Comparison of ENCODE assay signal across 30 cellular contexts in genomic region chr22:27655582-27656185, GRCh38.
DNase-seq lines count a peak whose midpoint lies in the region; ATAC-seq, FAIRE-seq and TF ChIP-seq lines count a peak whose summit lies in the region.
"Had no signal": no experiment of that assay in that cellular context is flagged by ENCODE, and none has a peak within 500 bp of the region (broad histone marks: within the 10 kb centered on the region; RNA-seq: fewer than 3 reads in every experiment).

No MANE protein-coding gene starts in this region.

- H3K27ac Mint-ChIP-seq in activated CD4-positive, alpha-beta memory T cell treated with anti-CD3 and anti-CD28 coated beads, Interleukin-2, amount 10 ng/mL, durations not matched to agents 7 days and 5 days, result no peak overlapping the region
- H3K27ac Mint-ChIP-seq: CD14-positive monocyte; CD4-positive, alpha-beta memory T cell; CD8-positive, alpha-beta memory T cell had no signal

- DNase-seq in IMR-90 (no peak), H1 (ENCODE audit: low read depth in 1 of 2, low spot score in 2 of 2) (no peak), neuronal stem cell (ENCODE audit: low spot score) (no peak), urothelium cell line (ENCODE audit: low spot score) (no peak), osteoblast (ENCODE audit: insufficient read length, low spot score, missing footprints) (no peak)
- no peak for DNase-seq in activated CD4-positive, alpha-beta memory T cell treated with anti-CD3 and anti-CD28 coated beads, Interleukin-2, amount 10 ng/mL, durations not matched to agents 7 days and 5 days
- DNase-seq: 8988T; ACHN; BE2C; C1 segment of cervical spinal cord; CD4-positive, alpha-beta memory T cell; CD4-positive, CD25-positive, alpha-beta regulatory T cell; CD8-positive, alpha-beta memory T cell; COR-L47; DMS 273 treated with DMSO at 0.1 percent for 48 hours; DMS153; DMS53; DMS79; DND-41; EL; GDM1 had no signal

- no peak overlapping the region for H3K4ac ChIP-seq in IMR-90 (ENCODE audit: low read depth, low read length)
- H3K4ac ChIP-seq in H1 (replicated peaks; ENCODE audit: insufficient read length, low read depth, low read length), result no peak overlapping the region
- H3K4ac ChIP-seq in neuronal stem cell (ENCODE audit: low read length), result no peak overlapping the region

- H3K4me3 ChIP-seq in IMR-90 (ENCODE audit: insufficient read depth, low read depth, low read length) (no peak overlapping the region), H1 (ENCODE audit: extremely low read depth in 1 of 4, insufficient read depth in 2 of 4, low read depth in 3 of 4, low read length in 4 of 4) (no peak overlapping the region), neuronal stem cell (ENCODE audit: low read length in 2 of 2) (no peak overlapping the region), osteoblast (ENCODE audit: insufficient read depth, low read length) (no peak overlapping the region)
- H3K4me3 ChIP-seq: BLaER1, GM12878 had no signal

- H2BK120ac ChIP-seq in IMR-90 (ENCODE audit: low read depth, low read length), result no peak overlapping the region
- no peak overlapping the region for H2BK120ac ChIP-seq in H1 (replicated peaks; ENCODE audit: low read depth, low read length)
- H2BK120ac ChIP-seq in neuronal stem cell (ENCODE audit: low read depth, low read length), result no peak overlapping the region

- no peak for TF ChIP-seq EP300 in H1 (IDR thresholded peaks at IDR 0.05; ENCODE audit: borderline replicate concordance in 1 of 2, low read depth in 2 of 2, low read length in 2 of 2)

- POLR2A ChIA-PET in IMR-90 (lab: Charles Lee; ENCODE audit: unreplicated experiment) (no interaction called here), H1 (lab: Charles Lee; ENCODE audit: partially characterized antibody) (no interaction called here)
- POLR2A ChIA-PET in activated CD4-positive, alpha-beta memory T cell treated with anti-CD3 and anti-CD28 coated beads, Interleukin-2, amount 10 ng/mL, durations not matched to agents 7 days and 5 days (lab: Charles Lee), result no interaction called here

- in situ Hi-C loops in IMR-90 (cut with MboI; ENCODE audit: low sequenced_read_pairs), result no loop called here

- H3K14ac ChIP-seq in IMR-90 (replicated peaks; ENCODE audit: low read depth, low read length) (no peak overlapping the region), H1 (ENCODE audit: insufficient read length) (no peak overlapping the region), neuronal stem cell (ENCODE audit: low read length) (no peak overlapping the region)

- 0 out of 2 replicates have a peak, but pooled peaks cover 3% of the 10 kb centered on the region for H3K9me1 ChIP-seq in IMR-90 (ENCODE audit: insufficient read depth, low read length)

- peak overlapping the region; percentile 10; the same call in 1 of the 2 replicates for H3K4me2 ChIP-seq in IMR-90 (ENCODE audit: low read depth, low read length)
- H3K4me2 ChIP-seq in H1 (ENCODE audit: insufficient read depth in 1 of 2, low read depth in 2 of 2, low read length in 2 of 2), result no peak overlapping the region
- H3K4me2 ChIP-seq in neuronal stem cell (ENCODE audit: insufficient read depth, low read length, poor library complexity, severe bottlenecking), result no peak overlapping the region
- no peak overlapping the region for H3K4me2 ChIP-seq in osteoblast (ENCODE audit: insufficient read depth, low read length)
- H3K4me2 ChIP-seq: BLaER1 had no signal

- no peak overlapping the region for H4K8ac ChIP-seq in IMR-90 (ENCODE audit: low read depth in 2 of 2, low read length in 2 of 2)
- no peak overlapping the region for H4K8ac ChIP-seq in H1 (ENCODE audit: extremely low read depth, insufficient read depth, low read length)
- no peak overlapping the region for H4K8ac ChIP-seq in neuronal stem cell (ENCODE audit: low read depth, low read length)

- no peak overlapping the region for H4K91ac ChIP-seq in IMR-90 (ENCODE audit: insufficient read depth, low read depth, low read length)
- H4K91ac ChIP-seq in H1 (replicated peaks; ENCODE audit: insufficient read length, low read length), result no peak overlapping the region
- no peak overlapping the region for H4K91ac ChIP-seq in neuronal stem cell (ENCODE audit: low read depth, low read length, poor library complexity)

- no peak overlapping the region for H2BK5ac ChIP-seq in IMR-90 (ENCODE audit: low read depth, low read length, poor library complexity, severe bottlenecking)
- 0 out of 2 replicates have a peak overlapping the region, but pooled peaks have one; percentile 30 for H2BK5ac ChIP-seq in H1 (ENCODE audit: low read depth, low read length)
- H2BK5ac ChIP-seq in neuronal stem cell (ENCODE audit: low read length), result no peak overlapping the region

- H3K18ac ChIP-seq in IMR-90 (ENCODE audit: low read depth, low read length) (peak overlapping the region; percentile 1; the same call in 1 of the 2 replicates), H1 (ENCODE audit: extremely low read depth, low read length) (no peak overlapping the region), neuronal stem cell (ENCODE audit: low read length) (peak overlapping the region; percentile 78)

- H3K36me3 ChIP-seq in IMR-90 (ENCODE audit: control insufficient read depth, insufficient read depth, low read length), result no peaks in the 10 kb centered on the region
- no peaks in the 10 kb centered on the region for H3K36me3 ChIP-seq in H1 (ENCODE audit: control insufficient read depth in 2 of 4, insufficient read depth in 4 of 4, low read length in 3 of 4)
- H3K36me3 ChIP-seq in neuronal stem cell (replicated peaks in 1 of 2; ENCODE audit: control insufficient read depth in 2 of 2, insufficient read depth in 2 of 2, low read length in 2 of 2), result no peaks in the 10 kb centered on the region
- no peaks in the 10 kb centered on the region for H3K36me3 ChIP-seq in osteoblast (ENCODE audit: insufficient read depth, low read length)
- H3K36me3 ChIP-seq: BE2C, BLaER1 had no signal

- H3K27me3 Mint-ChIP-seq in activated CD4-positive, alpha-beta memory T cell treated with anti-CD3 and anti-CD28 coated beads, Interleukin-2, amount 10 ng/mL, durations not matched to agents 7 days and 5 days, result no peaks in the 10 kb centered on the region
- H3K27me3 Mint-ChIP-seq: CD4-positive, alpha-beta memory T cell had no signal

- 53 to 100% methylated on average over 2 of the region's 2 CpGs for WGBS in IMR-90 (ENCODE audit: extremely low coverage in 2 of 2, insufficient read length in 1 of 2), 2 experiments
- 89 to 100% methylated on average over 2 of the region's 2 CpGs for WGBS in H1 (ENCODE audit: extremely low coverage in 1 of 2, insufficient coverage in 1 of 2, insufficient read length in 1 of 2, insufficient replicate concordance in 2 of 2, low coverage in 1 of 2, low lambda C conversion rate in 2 of 2, missing lambda C conversion rate in 1 of 2), 2 experiments
- WGBS in neuronal stem cell (ENCODE audit: extremely low coverage in 2 of 2, insufficient read length in 2 of 2, insufficient replicate concordance in 1 of 2), 2 donors, result 100% methylated on average over 2 of the region's 2 CpGs

- H2BK15ac ChIP-seq in IMR-90 (ENCODE audit: low read depth, low read length) (no peak overlapping the region), H1 (ENCODE audit: low read length) (peak overlapping the region; percentile 19; the same call in 1 of the 2 replicates), neuronal stem cell (ENCODE audit: low read length) (no peak overlapping the region)

- TF ChIP-seq POLR2A in IMR-90 (IDR thresholded peaks at IDR 0.05; ENCODE audit: low read depth, low read length) (no peak), H1 (IDR thresholded peaks at IDR 0.05; ENCODE audit: control extremely low read depth in 1 of 2, low read depth in 2 of 2, low read length in 2 of 2) (no peak)

- H3K4me1 Mint-ChIP-seq in activated CD4-positive, alpha-beta memory T cell treated with anti-CD3 and anti-CD28 coated beads, Interleukin-2, amount 10 ng/mL, durations not matched to agents 7 days and 5 days, result no peaks in the 10 kb centered on the region
- H3K4me1 Mint-ChIP-seq: CD14-positive monocyte; CD4-positive, alpha-beta memory T cell; CD4-positive, CD25-positive, alpha-beta regulatory T cell; CD8-positive, alpha-beta memory T cell had no signal

- H4K20me1 ChIP-seq in IMR-90 (ENCODE audit: insufficient read depth, low read length), result no peaks in the 10 kb centered on the region
- no peaks in the 10 kb centered on the region for H4K20me1 ChIP-seq in H1 (replicated peaks in 1 of 2; ENCODE audit: control insufficient read depth in 1 of 2, insufficient read depth in 2 of 2, low read length in 2 of 2)
- no peaks in the 10 kb centered on the region for H4K20me1 ChIP-seq in osteoblast (ENCODE audit: insufficient read depth, low read length)
- H4K20me1 ChIP-seq: BLaER1 had no signal

- H3K27me3 ChIP-seq in IMR-90 (ENCODE audit: control insufficient read depth, insufficient read depth, low read length) (peaks cover 34% of the 10 kb centered on the region), H1 (replicated peaks in 1 of 4; ENCODE audit: control insufficient read depth in 3 of 4, extremely low read depth in 1 of 4, insufficient read depth in 3 of 4, low read length in 3 of 4) (peaks cover 0 to 2% (median 0%) of the 10 kb centered on the region in 4 experiments; a peak in 1 of 7 replicates), neuronal stem cell (ENCODE audit: control insufficient read depth in 3 of 3, insufficient read depth in 3 of 3, low read depth in 1 of 3, low read length in 3 of 3) (no peaks in the 10 kb centered on the region), osteoblast (ENCODE audit: insufficient read depth, low read length) (no peaks in the 10 kb centered on the region)
- H3K27me3 ChIP-seq: BLaER1 had no signal

- peaks cover 15% of the 10 kb centered on the region for H3K9me3 Mint-ChIP-seq in activated CD4-positive, alpha-beta memory T cell treated with anti-CD3 and anti-CD28 coated beads, Interleukin-2, amount 10 ng/mL, durations not matched to agents 7 days and 5 days

- ATAC-seq in IMR-90 (ENCODE audit: low read depth) (no peak), SK-N-SH treated with all-trans-retinoic acid at 6 μM for 48 hours (no peak), HG03469 (IDR thresholded peaks at IDR 0.05; ENCODE audit: unreplicated experiment) (no peak)
- ATAC-seq: GM12878 had no signal

- H2BK12ac ChIP-seq in H1 (ENCODE audit: low read depth, low read length) (peak overlapping the region; percentile 77; the same call in 1 of the 2 replicates), neuronal stem cell (ENCODE audit: low read length) (no peak overlapping the region)

- H2AFZ ChIP-seq in IMR-90 (replicated peaks; ENCODE audit: low read length, poor library complexity) (no peak overlapping the region), H1 (ENCODE audit: low read length) (no peak overlapping the region), neuronal stem cell (ENCODE audit: low read length) (no peak overlapping the region), osteoblast (ENCODE audit: low read length) (no peak overlapping the region)

- dilution Hi-C loops in IMR-90 (cut with HindIII; ENCODE audit: low sequenced_read_pairs, unreplicated experiment), result no loop called here

- H3K56ac ChIP-seq in IMR-90 (ENCODE audit: extremely low read depth, insufficient read depth, low read length) (no peak overlapping the region), H1 (replicated peaks; ENCODE audit: insufficient read length, low read depth, low read length) (no peak overlapping the region)

- H3K23ac ChIP-seq in IMR-90 (ENCODE audit: low read depth, low read length), result no peak overlapping the region
- no peak overlapping the region for H3K23ac ChIP-seq in H1 (ENCODE audit: insufficient read length)
- no peak overlapping the region for H3K23ac ChIP-seq in neuronal stem cell (ENCODE audit: low read depth, low read length, poor library complexity)

- CTCF ChIA-PET in IMR-90 (lab: Yijun Ruan, JAX) (no interaction called here), H1 (lab: Charles Lee; ENCODE audit: partially characterized antibody) (no interaction called here)
- CTCF ChIA-PET in activated CD4-positive, alpha-beta memory T cell treated with anti-CD3 and anti-CD28 coated beads, Interleukin-2, amount 10 ng/mL, durations not matched to agents 7 days and 5 days (lab: Charles Lee), result no interaction called here

- H2BK20ac ChIP-seq in IMR-90 (ENCODE audit: low read depth, low read length) (no peak overlapping the region), H1 (ENCODE audit: low read length) (no peak overlapping the region)

- H2AK5ac ChIP-seq in IMR-90 (ENCODE audit: low read depth, low read length) (no peak overlapping the region), H1 (ENCODE audit: low read depth, low read length) (peak overlapping the region; percentile 90), neuronal stem cell (ENCODE audit: low read depth, low read length) (no peak overlapping the region)

- intact Hi-C loops in IMR-90 (cut with micrococcal nuclease), result no loop called here

- no peaks in the 10 kb centered on the region for H3K79me1 ChIP-seq in IMR-90 (ENCODE audit: low read depth in 1 of 2, low read length in 2 of 2)
- no peaks in the 10 kb centered on the region for H3K79me1 ChIP-seq in H1 (ENCODE audit: low read depth, low read length)
- no peaks in the 10 kb centered on the region for H3K79me1 ChIP-seq in neuronal stem cell (ENCODE audit: low read depth, low read length)

- H3K36me3 Mint-ChIP-seq in activated CD4-positive, alpha-beta memory T cell treated with anti-CD3 and anti-CD28 coated beads, Interleukin-2, amount 10 ng/mL, durations not matched to agents 7 days and 5 days (ENCODE audit: low read depth), result no peaks in the 10 kb centered on the region
- H3K36me3 Mint-ChIP-seq: CD14-positive monocyte; CD4-positive, alpha-beta memory T cell; CD4-positive, CD25-positive, alpha-beta regulatory T cell; CD8-positive, alpha-beta memory T cell had no signal

- H3K4me1 ChIP-seq in IMR-90 (ENCODE audit: control insufficient read depth, insufficient read depth, low read length), result peaks cover 4% of the 10 kb centered on the region; the same call in 1 of the 2 replicates
- peaks cover 3 to 5% (median 4%) of the 10 kb centered on the region in 4 experiments; a peak in 6 of 7 replicates for H3K4me1 ChIP-seq in H1 (replicated peaks in 1 of 4; ENCODE audit: control insufficient read depth in 3 of 4, insufficient read depth in 4 of 4, low read length in 3 of 4)
- peaks cover 1 to 2% of the 10 kb centered on the region in 2 donors for H3K4me1 ChIP-seq in neuronal stem cell (ENCODE audit: control insufficient read depth in 2 of 2, insufficient read depth in 1 of 2, low read depth in 1 of 2, low read length in 2 of 2)
- no peaks in the 10 kb centered on the region for H3K4me1 ChIP-seq in osteoblast (ENCODE audit: insufficient read depth, low read length)
- H3K4me1 ChIP-seq: BE2C had no signal

- TF ChIP-seq CTCF in IMR-90 (conservative IDR thresholded peaks at IDR 0.05; ENCODE audit: low read depth, low read length) (no peak), H1 (IDR thresholded peaks at IDR 0.05; ENCODE audit: control extremely low read depth in 1 of 3, insufficient read depth in 1 of 3, low read depth in 1 of 3, low read length in 3 of 3) (no peak), osteoblast (IDR thresholded peaks at IDR 0.05; ENCODE audit: extremely low read depth, low read depth, low read length) (no peak)

- H2AK9ac ChIP-seq in IMR-90 (replicated peaks; ENCODE audit: low read depth, low read length, poor library complexity), result no peak overlapping the region

- H4K5ac ChIP-seq in IMR-90 (ENCODE audit: low read depth, low read length) (peak overlapping the region; percentile 0; the same call in 1 of the 2 replicates), H1 (ENCODE audit: insufficient read length, low read depth, low read length) (no peak overlapping the region)

- TF ChIP-seq RAD21 in IMR-90 (IDR thresholded peaks at IDR 0.05; ENCODE audit: low read length) (no peak), H1 (IDR thresholded peaks at IDR 0.05 in 1 of 2, conservative IDR thresholded peaks at IDR 0.05 in 1 of 2; ENCODE audit: low read depth in 2 of 2, low read length in 2 of 2) (no peak)

- H3K79me2 ChIP-seq in H1 (ENCODE audit: control insufficient read depth in 1 of 2, insufficient read depth in 2 of 2, low read length in 2 of 2) (no peaks in the 10 kb centered on the region), osteoblast (ENCODE audit: insufficient read depth, low read length) (no peaks in the 10 kb centered on the region)

- FAIRE-seq in H1 (lab: Jason Lieb, UNC), result no peak
- peak; percentile 99 for FAIRE-seq in urothelium cell line (lab: Jason Lieb, UNC)
- FAIRE-seq: A204.1, GM12878, GM12892, GM18507, GM19239 had no signal

- no peak overlapping the region for H3K9ac ChIP-seq in IMR-90 (ENCODE audit: low read depth, low read length)
- H3K9ac ChIP-seq in H1 (replicated peaks in 1 of 4; ENCODE audit: extremely low read depth in 1 of 4, low read depth in 3 of 4, low read length in 3 of 4), result no peak overlapping the region
- H3K9ac ChIP-seq in neuronal stem cell (ENCODE audit: low read depth, low read length, poor library complexity), result no peak overlapping the region
- H3K9ac ChIP-seq: BLaER1 had no signal

- H3K27ac ChIP-seq in IMR-90 (ENCODE audit: insufficient read depth, low read length) (peak overlapping the region; percentile 33; the same call in 1 of the 2 replicates), H1 (ENCODE audit: low read depth, low read length) (no peak overlapping the region), neuronal stem cell (replicated peaks; ENCODE audit: low read length) (no peak overlapping the region), osteoblast (ENCODE audit: low read depth, low read length) (no peak overlapping the region)
- H3K27ac ChIP-seq: BLaER1 had no signal

- H3K9me3 ChIP-seq in IMR-90 (ENCODE audit: control insufficient read depth, insufficient read depth, low read length) (peaks cover 11% of the 10 kb centered on the region), H1 (ENCODE audit: insufficient read depth in 2 of 2, low read depth in 1 of 2, low read length in 1 of 2) (no peaks in the 10 kb centered on the region), neuronal stem cell (replicated peaks in 1 of 2; ENCODE audit: control insufficient read depth in 2 of 2, insufficient read depth in 1 of 2, low read depth in 1 of 2, low read length in 2 of 2) (peaks cover 2 to 10% of the 10 kb centered on the region in 2 donors), osteoblast (ENCODE audit: low read depth, low read length) (no peaks in the 10 kb centered on the region)
- H3K9me3 ChIP-seq: BE2C had no signal

- peaks cover 11% of the 10 kb centered on the region; the same call in 1 of the 2 replicates for H3K23me2 ChIP-seq in H1 (ENCODE audit: low read depth, low read length)

- no peak overlapping the region for H3K4me3 Mint-ChIP-seq in activated CD4-positive, alpha-beta memory T cell treated with anti-CD3 and anti-CD28 coated beads, Interleukin-2, amount 10 ng/mL, durations not matched to agents 7 days and 5 days
- H3K4me3 Mint-ChIP-seq: CD14-positive monocyte; CD4-positive, alpha-beta memory T cell; CD4-positive, CD25-positive, alpha-beta regulatory T cell; CD8-positive, alpha-beta memory T cell had no signal

- BruUV-seq in IMR-90 (replicated peaks; lab: Mats Ljungman, UMichigan), result no TSS peak
